Comparison of ENCODE assay signal across 1 cellular context in genomic region chr19:52189745-52190678, GRCh38.
TF ChIP-seq lines count a peak whose summit lies in the region.

Gene PPP2R1A (plus strand): TSS chr19:52190052. CDS start chr19:52190097, 45 bp downstream.

TF ChIP-seq in WTC11, 78 proteins besides CTCF, POLR2A, EP300 and RAD21 (continued from another document and continues in another):
- no peak for TF ChIP-seq ZSCAN18 (CRISPR knock-in tag; IDR thresholded peaks at IDR 0.05)
- no peak for TF ChIP-seq SMAD3 (CRISPR knock-in tag; IDR thresholded peaks at IDR 0.05; ENCODE audit: borderline replicate concordance)
- TF ChIP-seq GTF2I (CRISPR knock-in tag; conservative IDR thresholded peaks at IDR 0.05): no peak
- TF ChIP-seq SMAD4 (CRISPR knock-in tag; IDR thresholded peaks at IDR 0.05): no peak
- no peak for TF ChIP-seq NR3C1 (CRISPR knock-in tag; conservative IDR thresholded peaks at IDR 0.05; ENCODE audit: low read depth)
- no peak for TF ChIP-seq ZNF671 (CRISPR knock-in tag; IDR thresholded peaks at IDR 0.05)
- TF ChIP-seq ZNF425 (CRISPR knock-in tag; conservative IDR thresholded peaks at IDR 0.05): no peak
- TF ChIP-seq ATF3 (CRISPR knock-in tag; conservative IDR thresholded peaks at IDR 0.05): no peak
- no peak for TF ChIP-seq ZMAT4 (CRISPR knock-in tag; IDR thresholded peaks at IDR 0.05)
- TF ChIP-seq TEAD4 (CRISPR knock-in tag; IDR thresholded peaks at IDR 0.05): no peak
- TF ChIP-seq E2F1 (CRISPR knock-in tag; IDR thresholded peaks at IDR 0.05): no peak
- no peak for TF ChIP-seq NFATC4 (CRISPR knock-in tag; IDR thresholded peaks at IDR 0.05)
- no peak for TF ChIP-seq ZNF138 (CRISPR knock-in tag; conservative IDR thresholded peaks at IDR 0.05)
- TF ChIP-seq FOXP4 (CRISPR knock-in tag; IDR thresholded peaks at IDR 0.05): peak; percentile 41; the same call in 1 of the 2 replicates
- TF ChIP-seq E2F5 (CRISPR knock-in tag; IDR thresholded peaks at IDR 0.05): peak; percentile 89
- no peak for TF ChIP-seq NR2C2 (CRISPR knock-in tag; IDR thresholded peaks at IDR 0.05)
- no peak for TF ChIP-seq ZBTB43 (CRISPR knock-in tag; IDR thresholded peaks at IDR 0.05)
- TF ChIP-seq ZNF281 (CRISPR knock-in tag; IDR thresholded peaks at IDR 0.05): 0 out of 2 replicates have a peak, but pooled peaks have one; percentile 16
- TF ChIP-seq ZNF121 (CRISPR knock-in tag; IDR thresholded peaks at IDR 0.05): no peak
- peak; percentile 69; the same call in 1 of the 2 replicates for TF ChIP-seq ETV6 (CRISPR knock-in tag; IDR thresholded peaks at IDR 0.05)
- TF ChIP-seq KAT7 (CRISPR knock-in tag; IDR thresholded peaks at IDR 0.05; ENCODE audit: borderline replicate concordance): no peak
- peak; percentile 74 for TF ChIP-seq FOXK1 (CRISPR knock-in tag; IDR thresholded peaks at IDR 0.05)
- no peak for TF ChIP-seq EMX1 (CRISPR knock-in tag; IDR thresholded peaks at IDR 0.05)
- no peak; the same call in none of the 2 replicates for TF ChIP-seq HMGXB4 (CRISPR knock-in tag; IDR thresholded peaks at IDR 0.05)
- no peak for TF ChIP-seq GABPB1 (CRISPR knock-in tag; IDR thresholded peaks at IDR 0.05)
- no peak for TF ChIP-seq ERG (CRISPR knock-in tag; IDR thresholded peaks at IDR 0.05)
- no peak for TF ChIP-seq STAT6 (CRISPR knock-in tag; conservative IDR thresholded peaks at IDR 0.05; ENCODE audit: low read depth)
- TF ChIP-seq PRRX2 (CRISPR knock-in tag; IDR thresholded peaks at IDR 0.05): no peak
- no peak; the same call in 1 of the 2 replicates for TF ChIP-seq NFE2L1 (CRISPR knock-in tag; IDR thresholded peaks at IDR 0.05)
- no peak for TF ChIP-seq ZNF416 (CRISPR knock-in tag; IDR thresholded peaks at IDR 0.05)
- no peak for TF ChIP-seq AFF4 (CRISPR knock-in tag; IDR thresholded peaks at IDR 0.05; ENCODE audit: borderline replicate concordance)
